Comparison of ENCODE assay signal across 8 cellular contexts in the genomic region with DNA sequence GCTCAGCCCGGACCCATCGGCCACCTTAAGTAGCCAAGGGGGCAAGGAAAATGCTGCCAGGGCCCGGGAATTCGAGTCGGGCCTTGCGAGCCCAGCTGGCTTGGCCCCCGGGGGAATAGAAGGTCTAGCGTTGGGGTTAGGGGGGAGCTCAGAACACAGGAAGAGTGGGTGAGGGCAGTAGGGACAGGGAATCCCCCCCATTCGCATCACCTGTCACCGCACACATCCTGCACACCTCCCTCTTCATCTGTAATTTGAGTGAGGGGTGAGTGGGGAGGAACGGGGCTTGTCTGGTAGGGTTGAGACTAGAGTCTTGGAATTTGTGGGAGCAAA. TPM values are rescaled to one million over a fixed set of nuclear protein-coding genes. Genes with fewer than 3 reads are reported as not detected.
DNase-seq lines count a peak whose midpoint lies in the region; FAIRE-seq and TF ChIP-seq lines count a peak whose summit lies in the region.

No MANE protein-coding gene starts in this region.

- H3K27me3 Mint-ChIP-seq in Caco-2 (ENCODE audit: insufficient read depth, unreplicated experiment) = peaks cover 16% of the 10 kb centered on the region
- H3K27me3 Mint-ChIP-seq in dendritic cell treated with granulocyte-macrophage colony-stimulating factor and Interleukin-4, amounts not matched to agents 40 ng/mL and 50 ng/mL, for 4 days = peaks cover 55% of the 10 kb centered on the region

- H3K4me1 Mint-ChIP-seq in Caco-2 (ENCODE audit: low read depth, unreplicated experiment) = peaks cover 7% of the 10 kb centered on the region
- H3K4me1 Mint-ChIP-seq in dendritic cell treated with granulocyte-macrophage colony-stimulating factor and Interleukin-4, amounts not matched to agents 40 ng/mL and 50 ng/mL, for 4 days (ENCODE audit: low read depth) = peaks cover 39% of the 10 kb centered on the region

- DNase-seq in Caco-2 = no peak
- DNase-seq in RCC 7860 (ENCODE audit: low spot score) = no peak
- DNase-seq in NCI-H69 (lab: John Stamatoyannopoulos, UW) = no peak
- DNase-seq in Kasumi-1 (lab: John Stamatoyannopoulos, UW) = no peak
- no peak for DNase-seq in DMS53 treated with DMSO at 0.1 percent for 48 hours (lab: John Stamatoyannopoulos, UW; ENCODE audit: unreplicated experiment)

- H3K9ac ChIP-seq in HUES64 (ENCODE audit: low read depth, low read length) = no peak overlapping the region
- H3K9ac ChIP-seq in neural cell (ENCODE audit: low read length) = peak overlapping the region; percentile 95

- H3F3A ChIP-seq in neural cell (ENCODE audit: insufficient read depth, low read length, poor library complexity, severe bottlenecking) = no peaks in the 10 kb centered on the region

- 0 out of 2 replicates have a peak, but pooled peaks cover 1% of the 10 kb centered on the region for H3K27me3 ChIP-seq in Caco-2 (replicated peaks; ENCODE audit: control insufficient read depth, insufficient read depth, low read length)
- H3K27me3 ChIP-seq in HUES64 (ENCODE audit: insufficient read depth, low read length) = peaks cover 66% of the 10 kb centered on the region
- no peaks in the 10 kb centered on the region for H3K27me3 ChIP-seq in neural cell (ENCODE audit: insufficient read depth, low read depth, low read length)

- TF ChIP-seq CTCF in Caco-2 (IDR thresholded peaks at IDR 0.05; ENCODE audit: insufficient read depth in 1 of 2, low read depth in 1 of 2, low read length in 1 of 2, severe bottlenecking in 1 of 2, unreplicated experiment in 1 of 2) = no peak
- no peak for TF ChIP-seq CTCF in neural cell (IDR thresholded peaks at IDR 0.05; ENCODE audit: poor library complexity, severe bottlenecking)

- 2% methylated on average over 8 of the region's 11 CpGs for WGBS in HUES64

- H3K36me3 ChIP-seq in Caco-2 (ENCODE audit: control insufficient read depth, insufficient read depth, low read length) = no peaks in the 10 kb centered on the region
- H3K36me3 ChIP-seq in HUES64 (ENCODE audit: insufficient read depth, low read length) = no peaks in the 10 kb centered on the region
- no peaks in the 10 kb centered on the region for H3K36me3 ChIP-seq in neural cell (ENCODE audit: insufficient read depth, low read length)

- H4K20me1 ChIP-seq in neural cell (ENCODE audit: insufficient read depth) = peaks cover 6% of the 10 kb centered on the region

- H3K4me3 ChIP-seq in Caco-2 (ENCODE audit: low read depth, low read length) = peak overlapping the region; percentile 60
- peak overlapping the region; percentile 64 for H3K4me3 ChIP-seq in HUES64 (ENCODE audit: low read length)
- H3K4me3 ChIP-seq in neural cell (ENCODE audit: low read length) = peak overlapping the region; percentile 95

- peak overlapping the region; percentile 79 for H3K4me2 ChIP-seq in neural cell (ENCODE audit: low read length)

- H3K27ac ChIP-seq in HUES64 (ENCODE audit: low read depth, low read length) (no peak overlapping the region), neural cell (ENCODE audit: low read length) (peak overlapping the region; percentile 92)

- peak overlapping the region; percentile 88 for H3K4me3 Mint-ChIP-seq in Caco-2 (ENCODE audit: unreplicated experiment)
- peak overlapping the region; percentile 98 for H3K4me3 Mint-ChIP-seq in dendritic cell treated with granulocyte-macrophage colony-stimulating factor and Interleukin-4, amounts not matched to agents 40 ng/mL and 50 ng/mL, for 4 days

- no peak for TF ChIP-seq RAD21 in neural cell (conservative IDR thresholded peaks at IDR 0.05)

- CTCF ChIA-PET in Caco-2 (lab: Charles Lee) = interaction anchor here (0.5 to 6.1 kb wide), 26 partner anchors 8 to 376 kb away, joined by 3 to 46 read pairs (median 4); no protein-coding TSS in a partner anchor

- no peaks in the 10 kb centered on the region for H3K9me2 ChIP-seq in neural cell (ENCODE audit: insufficient read depth, low read length)

- H3K9me3 Mint-ChIP-seq in Caco-2 (ENCODE audit: unreplicated experiment) = no peaks in the 10 kb centered on the region
- H3K9me3 Mint-ChIP-seq in dendritic cell treated with granulocyte-macrophage colony-stimulating factor and Interleukin-4, amounts not matched to agents 40 ng/mL and 50 ng/mL, for 4 days = no peaks in the 10 kb centered on the region

- POLR2A ChIA-PET in Caco-2 (lab: Charles Lee) = no interaction called here

- H3K9me3 ChIP-seq in Caco-2 (no peaks in the 10 kb centered on the region), HUES64 (ENCODE audit: insufficient read depth, low read depth, low read length) (no peaks in the 10 kb centered on the region), neural cell (ENCODE audit: low read length) (no peaks in the 10 kb centered on the region)

- peak; percentile 7 for TF ChIP-seq EP300 in neural cell (conservative IDR thresholded peaks at IDR 0.05; ENCODE audit: poor library complexity, severe bottlenecking)

- no peak overlapping the region for H3K27ac Mint-ChIP-seq in Caco-2 (ENCODE audit: unreplicated experiment)
- peak overlapping the region; percentile 89 for H3K27ac Mint-ChIP-seq in dendritic cell treated with granulocyte-macrophage colony-stimulating factor and Interleukin-4, amounts not matched to agents 40 ng/mL and 50 ng/mL, for 4 days

- H2AFZ ChIP-seq in neural cell (ENCODE audit: low read depth, low read length) = peak overlapping the region; percentile 51

- BruUV-seq in Caco-2 (replicated peaks; lab: Mats Ljungman, UMichigan) = no TSS peak

- H3K4me1 ChIP-seq in Caco-2 (peaks cover 13% of the 10 kb centered on the region), HUES64 (ENCODE audit: insufficient read depth, low read length) (peaks cover 17% of the 10 kb centered on the region; the same call in 1 of the 2 replicates)

- FAIRE-seq in RCC 7860 (lab: Jason Lieb, UNC) = no peak

- intact Hi-C loops in Caco-2 (cut with micrococcal nuclease; ENCODE audit: unreplicated experiment) = loop anchor here (2.0 to 10.0 kb wide), 2 partner anchors 66 to 360 kb away; no protein-coding TSS in a partner anchor
- intact Hi-C loops in dendritic cell treated with granulocyte-macrophage colony-stimulating factor and Interleukin-4, amounts not matched to agents 40 ng/mL and 50 ng/mL, for 4 days (cut with micrococcal nuclease) = loop anchor here (2.0 kb wide), 2 partner anchors 152 to 224 kb away; no protein-coding TSS in a partner anchor

- no peaks in the 10 kb centered on the region for H3K36me3 Mint-ChIP-seq in Caco-2 (ENCODE audit: insufficient read depth, unreplicated experiment)
- H3K36me3 Mint-ChIP-seq in dendritic cell treated with granulocyte-macrophage colony-stimulating factor and Interleukin-4, amounts not matched to agents 40 ng/mL and 50 ng/mL, for 4 days (ENCODE audit: low read depth) = peaks cover 8% of the 10 kb centered on the region

- H3K79me2 ChIP-seq in neural cell (replicated peaks; ENCODE audit: insufficient read depth, low read length) = peaks cover 42% of the 10 kb centered on the region

TF ChIP-seq in neural cell, 6 proteins besides CTCF, POLR2A, EP300 and RAD21:
- TF ChIP-seq SMC3 (conservative IDR thresholded peaks at IDR 0.05; ENCODE audit: poor library complexity) = no peak

RNA-seq across cellular contexts. Expression of gene PLXNA2, which starts 0.4 kb away (rescaled TPM):
- total RNA-seq in Caco-2 (2022) = 3.2 and 5.7 TPM in 2 replicates
- 3.7 TPM for polyA plus RNA-seq in HUES64 (2013, experiment 1 of 2)
- 4.1 TPM for polyA plus RNA-seq in HUES64 (2013, experiment 2 of 2)
- polyA plus RNA-seq in neural cell = 30.6 and 48.6 TPM in 2 replicates
- polyA minus RNA-seq in neural cell = 129 and 143 TPM in 2 replicates
